In genomic region chr17:51279183-51279582, GRCh38 we compare ENCODE assay signal across 18 cellular contexts. TPM values are rescaled to one million over a fixed set of nuclear protein-coding genes. Genes with fewer than 3 reads are reported as not detected.
DNase-seq lines count a peak whose midpoint lies in the region; ATAC-seq lines count a peak whose summit lies in the region.
"Had no signal": no experiment of that assay in that cellular context is flagged by ENCODE, and none has a peak within 500 bp of the region (broad histone marks: within the 10 kb centered on the region; RNA-seq: fewer than 3 reads in every experiment).

No MANE protein-coding gene starts in this region.

- intact Hi-C loops in activated CD4-positive, alpha-beta memory T cell treated with anti-CD3 and anti-CD28 coated beads for 36 hours (cut with micrococcal nuclease) = no loop called here
- intact Hi-C loops in activated T-helper 2 cell treated with anti-CD3 and anti-CD28 coated beads, Interferon-gamma antibody, Interleukin-2, Interleukin-4, amounts not matched to agents 10 μg/mL and 5 μg/mL and 100 μg/mL, durations not matched to agents 14 hours and 24 hours and 36 hours (cut with micrococcal nuclease) = no loop called here

- H3K9me3 Mint-ChIP-seq in activated CD4-positive, alpha-beta memory T cell treated with anti-CD3 and anti-CD28 coated beads for 36 hours = no peaks in the 10 kb centered on the region
- no peaks in the 10 kb centered on the region for H3K9me3 Mint-ChIP-seq in activated CD4-positive, alpha-beta memory T cell treated with anti-CD3 and anti-CD28 coated beads, Interleukin-2, amount 10 ng/mL, durations not matched to agents 7 days and 5 days
- no peaks in the 10 kb centered on the region for H3K9me3 Mint-ChIP-seq in activated naive CD8-positive, alpha-beta T cell treated with anti-CD3 and anti-CD28 coated beads, Interleukin-2, amount 50 U/mL, for 24 hours
- H3K9me3 Mint-ChIP-seq in activated naive CD8-positive, alpha-beta T cell treated with anti-CD3 and anti-CD28 coated beads for 36 hours = no peaks in the 10 kb centered on the region
- no peaks in the 10 kb centered on the region for H3K9me3 Mint-ChIP-seq in memory B cell
- no peaks in the 10 kb centered on the region for H3K9me3 Mint-ChIP-seq in activated T-helper 2 cell treated with anti-CD3 and anti-CD28 coated beads, Interferon-gamma antibody, Interleukin-2, Interleukin-4, amounts not matched to agents 10 μg/mL and 5 μg/mL and 100 μg/mL, durations not matched to agents 14 hours and 24 hours and 36 hours
- H3K9me3 Mint-ChIP-seq: CD4-positive, CD25-positive, alpha-beta regulatory T cell had no signal

- no peak overlapping the region for H3K4me3 Mint-ChIP-seq in activated CD4-positive, alpha-beta memory T cell treated with anti-CD3 and anti-CD28 coated beads for 36 hours
- no peak overlapping the region for H3K4me3 Mint-ChIP-seq in activated CD4-positive, alpha-beta memory T cell treated with anti-CD3 and anti-CD28 coated beads, Interleukin-2, amount 10 ng/mL, durations not matched to agents 7 days and 5 days
- H3K4me3 Mint-ChIP-seq in activated naive CD8-positive, alpha-beta T cell treated with anti-CD3 and anti-CD28 coated beads, Interleukin-2, amount 50 U/mL, for 24 hours = no peak overlapping the region
- H3K4me3 Mint-ChIP-seq in activated naive CD8-positive, alpha-beta T cell treated with anti-CD3 and anti-CD28 coated beads for 36 hours = no peak overlapping the region
- H3K4me3 Mint-ChIP-seq in memory B cell = no peak overlapping the region
- no peak overlapping the region for H3K4me3 Mint-ChIP-seq in activated T-helper 2 cell treated with anti-CD3 and anti-CD28 coated beads, Interferon-gamma antibody, Interleukin-2, Interleukin-4, amounts not matched to agents 10 μg/mL and 5 μg/mL and 100 μg/mL, durations not matched to agents 14 hours and 24 hours and 36 hours (ENCODE audit: low read depth)
- H3K4me3 Mint-ChIP-seq: CD4-positive, CD25-positive, alpha-beta regulatory T cell had no signal

- DNase-seq in activated CD4-positive, alpha-beta memory T cell treated with anti-CD3 and anti-CD28 coated beads for 36 hours = no peak
- DNase-seq in activated CD4-positive, alpha-beta memory T cell treated with anti-CD3 and anti-CD28 coated beads, Interleukin-2, amount 10 ng/mL, durations not matched to agents 7 days and 5 days = no peak
- no peak for DNase-seq in activated naive CD8-positive, alpha-beta T cell treated with anti-CD3 and anti-CD28 coated beads, Interleukin-2, amount 50 U/mL, for 24 hours
- no peak for DNase-seq in activated naive CD8-positive, alpha-beta T cell treated with anti-CD3 and anti-CD28 coated beads for 36 hours
- no peak for DNase-seq in memory B cell (ENCODE audit: low spot score in 2 of 2)
- no peak for DNase-seq in activated T-helper 2 cell treated with anti-CD3 and anti-CD28 coated beads, Interferon-gamma antibody, Interleukin-2, Interleukin-4, amounts not matched to agents 10 μg/mL and 5 μg/mL and 100 μg/mL, durations not matched to agents 14 hours and 24 hours and 36 hours (ENCODE audit: low spot score)
- DNase-seq: CD4-positive, CD25-positive, alpha-beta regulatory T cell; GM23248; H7; NCI-H1048; NCI-H1417; NCI-H1694; NCI-H2029 treated with DMSO at 0.1 percent for 48 hours; NCI-H446 treated with DMSO at 0.1 percent for 48 hours; NCI-H526 treated with DMSO at 0.1 percent for 48 hours; PC-9 had no signal

- peak; percentile 59 for ATAC-seq in activated naive CD8-positive, alpha-beta T cell treated with anti-CD3 and anti-CD28 coated beads, Interleukin-2, amount 50 U/mL, for 24 hours
- no peak for ATAC-seq in memory B cell (ENCODE audit: low read depth)
- no peak for ATAC-seq in GM21529 (IDR thresholded peaks at IDR 0.05; ENCODE audit: unreplicated experiment)
- ATAC-seq: Right ventricle myocardium inferior had no signal

- H3K27me3 Mint-ChIP-seq in activated CD4-positive, alpha-beta memory T cell treated with anti-CD3 and anti-CD28 coated beads for 36 hours = no peaks in the 10 kb centered on the region
- H3K27me3 Mint-ChIP-seq in activated CD4-positive, alpha-beta memory T cell treated with anti-CD3 and anti-CD28 coated beads, Interleukin-2, amount 10 ng/mL, durations not matched to agents 7 days and 5 days = no peaks in the 10 kb centered on the region
- no peaks in the 10 kb centered on the region for H3K27me3 Mint-ChIP-seq in activated naive CD8-positive, alpha-beta T cell treated with anti-CD3 and anti-CD28 coated beads, Interleukin-2, amount 50 U/mL, for 24 hours
- no peaks in the 10 kb centered on the region for H3K27me3 Mint-ChIP-seq in activated naive CD8-positive, alpha-beta T cell treated with anti-CD3 and anti-CD28 coated beads for 36 hours
- H3K27me3 Mint-ChIP-seq in memory B cell = no peaks in the 10 kb centered on the region
- H3K27me3 Mint-ChIP-seq in activated T-helper 2 cell treated with anti-CD3 and anti-CD28 coated beads, Interferon-gamma antibody, Interleukin-2, Interleukin-4, amounts not matched to agents 10 μg/mL and 5 μg/mL and 100 μg/mL, durations not matched to agents 14 hours and 24 hours and 36 hours (ENCODE audit: low read depth) = no peaks in the 10 kb centered on the region
- H3K27me3 Mint-ChIP-seq: CD4-positive, CD25-positive, alpha-beta regulatory T cell had no signal

- POLR2A ChIA-PET in activated CD4-positive, alpha-beta memory T cell treated with anti-CD3 and anti-CD28 coated beads for 36 hours (lab: Charles Lee) = no interaction called here
- POLR2A ChIA-PET in activated CD4-positive, alpha-beta memory T cell treated with anti-CD3 and anti-CD28 coated beads, Interleukin-2, amount 10 ng/mL, durations not matched to agents 7 days and 5 days (lab: Charles Lee) = no interaction called here

- H3K4me1 Mint-ChIP-seq in activated CD4-positive, alpha-beta memory T cell treated with anti-CD3 and anti-CD28 coated beads for 36 hours (ENCODE audit: low read depth) = peaks cover 20% of the 10 kb centered on the region
- H3K4me1 Mint-ChIP-seq in activated CD4-positive, alpha-beta memory T cell treated with anti-CD3 and anti-CD28 coated beads, Interleukin-2, amount 10 ng/mL, durations not matched to agents 7 days and 5 days = peaks cover 6% of the 10 kb centered on the region
- H3K4me1 Mint-ChIP-seq in activated naive CD8-positive, alpha-beta T cell treated with anti-CD3 and anti-CD28 coated beads, Interleukin-2, amount 50 U/mL, for 24 hours = peaks cover 2% of the 10 kb centered on the region
- H3K4me1 Mint-ChIP-seq in activated naive CD8-positive, alpha-beta T cell treated with anti-CD3 and anti-CD28 coated beads for 36 hours = peaks cover 2% of the 10 kb centered on the region
- peaks cover 2% of the 10 kb centered on the region for H3K4me1 Mint-ChIP-seq in memory B cell
- peaks cover 7% of the 10 kb centered on the region for H3K4me1 Mint-ChIP-seq in activated T-helper 2 cell treated with anti-CD3 and anti-CD28 coated beads, Interferon-gamma antibody, Interleukin-2, Interleukin-4, amounts not matched to agents 10 μg/mL and 5 μg/mL and 100 μg/mL, durations not matched to agents 14 hours and 24 hours and 36 hours (ENCODE audit: low read depth)

- peaks cover 61% of the 10 kb centered on the region for H3K36me3 Mint-ChIP-seq in activated CD4-positive, alpha-beta memory T cell treated with anti-CD3 and anti-CD28 coated beads for 36 hours
- H3K36me3 Mint-ChIP-seq in activated CD4-positive, alpha-beta memory T cell treated with anti-CD3 and anti-CD28 coated beads, Interleukin-2, amount 10 ng/mL, durations not matched to agents 7 days and 5 days (ENCODE audit: low read depth) = peaks cover 66% of the 10 kb centered on the region
- H3K36me3 Mint-ChIP-seq in activated naive CD8-positive, alpha-beta T cell treated with anti-CD3 and anti-CD28 coated beads, Interleukin-2, amount 50 U/mL, for 24 hours (ENCODE audit: low read depth) = peaks cover 67% of the 10 kb centered on the region
- peaks cover 21% of the 10 kb centered on the region for H3K36me3 Mint-ChIP-seq in activated naive CD8-positive, alpha-beta T cell treated with anti-CD3 and anti-CD28 coated beads for 36 hours
- peaks cover 43% of the 10 kb centered on the region for H3K36me3 Mint-ChIP-seq in memory B cell
- peaks cover 81% of the 10 kb centered on the region for H3K36me3 Mint-ChIP-seq in activated T-helper 2 cell treated with anti-CD3 and anti-CD28 coated beads, Interferon-gamma antibody, Interleukin-2, Interleukin-4, amounts not matched to agents 10 μg/mL and 5 μg/mL and 100 μg/mL, durations not matched to agents 14 hours and 24 hours and 36 hours (ENCODE audit: low read depth)

- CTCF ChIA-PET in activated CD4-positive, alpha-beta memory T cell treated with anti-CD3 and anti-CD28 coated beads for 36 hours (lab: Charles Lee) = interaction anchor here (0.6 kb wide), 1 partner anchor 1252 kb away, joined by 3 read pairs; no protein-coding TSS in a partner anchor
- CTCF ChIA-PET in activated CD4-positive, alpha-beta memory T cell treated with anti-CD3 and anti-CD28 coated beads, Interleukin-2, amount 10 ng/mL, durations not matched to agents 7 days and 5 days (lab: Charles Lee) = no interaction called here

- H3K27ac Mint-ChIP-seq in activated CD4-positive, alpha-beta memory T cell treated with anti-CD3 and anti-CD28 coated beads for 36 hours = peak overlapping the region; percentile 7
- no peak overlapping the region for H3K27ac Mint-ChIP-seq in activated CD4-positive, alpha-beta memory T cell treated with anti-CD3 and anti-CD28 coated beads, Interleukin-2, amount 10 ng/mL, durations not matched to agents 7 days and 5 days
- no peak overlapping the region for H3K27ac Mint-ChIP-seq in activated naive CD8-positive, alpha-beta T cell treated with anti-CD3 and anti-CD28 coated beads, Interleukin-2, amount 50 U/mL, for 24 hours
- H3K27ac Mint-ChIP-seq in activated naive CD8-positive, alpha-beta T cell treated with anti-CD3 and anti-CD28 coated beads for 36 hours = no peak overlapping the region
- peak overlapping the region; percentile 55 for H3K27ac Mint-ChIP-seq in memory B cell
- H3K27ac Mint-ChIP-seq in activated T-helper 2 cell treated with anti-CD3 and anti-CD28 coated beads, Interferon-gamma antibody, Interleukin-2, Interleukin-4, amounts not matched to agents 10 μg/mL and 5 μg/mL and 100 μg/mL, durations not matched to agents 14 hours and 24 hours and 36 hours = no peak overlapping the region
- H3K27ac Mint-ChIP-seq: CD4-positive, CD25-positive, alpha-beta regulatory T cell had no signal

RNA-seq across cellular contexts. Expression of gene UTP18, which starts 18.8 kb away (rescaled TPM):
- total RNA-seq in activated CD4-positive, alpha-beta memory T cell treated with anti-CD3 and anti-CD28 coated beads for 36 hours = 10 to 100 TPM; 65.5 to 68.5 TPM
- total RNA-seq in activated CD4-positive, alpha-beta memory T cell treated with anti-CD3 and anti-CD28 coated beads, Interleukin-2, amount 10 ng/mL, durations not matched to agents 7 days and 5 days = 10 to 100 TPM; 44.4 to 45.2 TPM
- total RNA-seq in activated naive CD8-positive, alpha-beta T cell treated with anti-CD3 and anti-CD28 coated beads for 36 hours = 10 to 100 TPM; 74.6 to 77.8 TPM
- total RNA-seq in activated T-helper 2 cell treated with anti-CD3 and anti-CD28 coated beads, Interferon-gamma antibody, Interleukin-2, Interleukin-4, amounts not matched to agents 10 μg/mL and 5 μg/mL and 100 μg/mL, durations not matched to agents 14 hours and 24 hours and 36 hours = 75.7 and 78.7 TPM in 2 replicates

RNA-seq across cellular contexts. Expression of gene MBTD1, which starts 19.3 kb away (rescaled TPM):
- 1 to 10 TPM; 7.5 to 7.8 TPM for total RNA-seq in activated CD4-positive, alpha-beta memory T cell treated with anti-CD3 and anti-CD28 coated beads for 36 hours
- 10 to 100 TPM; 12.2 to 13.0 TPM for total RNA-seq in activated CD4-positive, alpha-beta memory T cell treated with anti-CD3 and anti-CD28 coated beads, Interleukin-2, amount 10 ng/mL, durations not matched to agents 7 days and 5 days
- 1 to 10 TPM; 7.6 to 8.1 TPM for total RNA-seq in activated naive CD8-positive, alpha-beta T cell treated with anti-CD3 and anti-CD28 coated beads for 36 hours
- 11.3 and 11.5 TPM in 2 replicates for total RNA-seq in activated T-helper 2 cell treated with anti-CD3 and anti-CD28 coated beads, Interferon-gamma antibody, Interleukin-2, Interleukin-4, amounts not matched to agents 10 μg/mL and 5 μg/mL and 100 μg/mL, durations not matched to agents 14 hours and 24 hours and 36 hours

Comparison
In these comparisons a context has a peak if more than half of its experiments do, and no peak if none do; other contexts are left out.
1. H3K27ac Mint-ChIP-seq: peak in activated CD4-positive, alpha-beta memory T cell treated with anti-CD3 and anti-CD28 coated beads for 36 hours (single experiment) and memory B cell (single experiment); none in activated CD4-positive, alpha-beta memory T cell treated with anti-CD3 and anti-CD28 coated beads, Interleukin-2, amount 10 ng/mL, durations not matched to agents 7 days and 5 days (single experiment), activated naive CD8-positive, alpha-beta T cell treated with anti-CD3 and anti-CD28 coated beads, Interleukin-2, amount 50 U/mL, for 24 hours (single experiment), activated naive CD8-positive, alpha-beta T cell treated with anti-CD3 and anti-CD28 coated beads for 36 hours (single experiment) and activated T-helper 2 cell treated with anti-CD3 and anti-CD28 coated beads, Interferon-gamma antibody, Interleukin-2, Interleukin-4, amounts not matched to agents 10 μg/mL and 5 μg/mL and 100 μg/mL, durations not matched to agents 14 hours and 24 hours and 36 hours (single experiment).